ENCODE assay signal across 26 cellular contexts in genomic region chr2:257429-257828, GRCh38. TPM values are rescaled to one million over a fixed set of nuclear protein-coding genes. Genes with fewer than 3 reads are reported as not detected.
DNase-seq lines count a peak whose midpoint lies in the region; ATAC-seq, FAIRE-seq and TF ChIP-seq lines count a peak whose summit lies in the region.
"Had no signal": no experiment of that assay in that cellular context is flagged by ENCODE, and none has a peak within 500 bp of the region (broad histone marks: within the 10 kb centered on the region; RNA-seq: fewer than 3 reads in every experiment).

No MANE protein-coding gene starts in this region.

- H3K27me3 Mint-ChIP-seq in stimulated activated naive B cell treated with anti-CD40 and anti-IgM and Interleukin-4, amounts not matched to agents 10 μg/mL and 1 μg/mL and 100 μg/mL, for 72 hours, result no peaks in the 10 kb centered on the region
- H3K27me3 Mint-ChIP-seq: CD8-positive, alpha-beta memory T cell had no signal

- TF ChIP-seq RAD21 in HepG2 (CRISPR knock-in tag; IDR thresholded peaks at IDR 0.05), result no peak

- TF ChIP-seq CTCF in HepG2 (CRISPR knock-in tag; IDR thresholded peaks at IDR 0.05), result no peak
- TF ChIP-seq CTCF in right lobe of liver (IDR thresholded peaks at IDR 0.05), result no peak
- no peak for TF ChIP-seq CTCF in VCaP (conservative IDR thresholded peaks at IDR 0.05)
- TF ChIP-seq CTCF in mammary epithelial cell (conservative IDR thresholded peaks at IDR 0.05 in 1 of 2, IDR thresholded peaks at IDR 0.05 in 1 of 2; ENCODE audit: extremely low read depth in 1 of 2, insufficient read depth in 1 of 2, low read depth in 1 of 2, low read length in 2 of 2), result no peak

- WGBS in HepG2 (ENCODE audit: low lambda C conversion rate), result 97% methylated on average over 3 of the region's 3 CpGs
- 92% methylated on average over 3 of the region's 3 CpGs for WGBS in right lobe of liver (ENCODE audit: insufficient coverage, low coverage, low lambda C conversion rate, missing lambda C conversion rate)
- 97% methylated on average over 3 of the region's 3 CpGs for WGBS in mammary epithelial cell (ENCODE audit: low coverage, missing lambda C conversion rate)

- H3K36me3 Mint-ChIP-seq in stimulated activated naive B cell treated with anti-CD40 and anti-IgM and Interleukin-4, amounts not matched to agents 10 μg/mL and 1 μg/mL and 100 μg/mL, for 72 hours, result peaks cover 3 to 11% of the 10 kb centered on the region in 2 donors

- H3K9me3 ChIP-seq in HepG2 (ENCODE audit: low read length) (peaks cover 5% of the 10 kb centered on the region; the same call in 1 of the 2 replicates), right lobe of liver (no peaks in the 10 kb centered on the region), mammary epithelial cell (replicated peaks; ENCODE audit: insufficient read depth, low read length) (no peaks in the 10 kb centered on the region)
- H3K9me3 ChIP-seq: BE2C had no signal

- H3K4me3 ChIP-seq in HepG2 (replicated peaks in 1 of 3; ENCODE audit: insufficient read depth in 1 of 3, low read depth in 2 of 3, low read length in 3 of 3) (no peak overlapping the region), right lobe of liver (no peak overlapping the region), mammary epithelial cell (replicated peaks in 1 of 3; ENCODE audit: insufficient read depth in 1 of 3, low read depth in 2 of 3, low read length in 3 of 3) (no peak overlapping the region)

- H3K4me2 ChIP-seq in HepG2 (ENCODE audit: low read depth, low read length) (no peak overlapping the region), mammary epithelial cell (ENCODE audit: insufficient read depth, low read depth, low read length) (no peak overlapping the region)

- no peak overlapping the region for H3K4me3 Mint-ChIP-seq in stimulated activated naive B cell treated with anti-CD40 and anti-IgM and Interleukin-4, amounts not matched to agents 10 μg/mL and 1 μg/mL and 100 μg/mL, for 72 hours
- H3K4me3 Mint-ChIP-seq: CD8-positive, alpha-beta memory T cell; HFFc6 had no signal

- H3K79me2 ChIP-seq in HepG2 (ENCODE audit: insufficient read depth, low read length), result peaks cover 4% of the 10 kb centered on the region
- peaks cover 28% of the 10 kb centered on the region for H3K79me2 ChIP-seq in mammary epithelial cell (ENCODE audit: insufficient read depth, low read length)

- POLR2A ChIA-PET in HepG2 (lab: Yijun Ruan, JAX), result interaction anchor here (11.0 kb wide), 1 partner anchor 81 kb away, joined by 156 read pairs; no protein-coding TSS in a partner anchor

- BruUV-seq in HepG2 (replicated peaks; lab: Mats Ljungman, UMichigan) (no TSS peak), mammary epithelial cell (replicated peaks; lab: Mats Ljungman, UMichigan) (no TSS peak)

- H3K27me3 ChIP-seq in HepG2 (ENCODE audit: control insufficient read depth in 1 of 2, insufficient read depth in 2 of 2, low read length in 2 of 2) (no peaks in the 10 kb centered on the region), right lobe of liver (no peaks in the 10 kb centered on the region), mammary epithelial cell (ENCODE audit: insufficient read depth, low read length) (no peaks in the 10 kb centered on the region)
- H3K27me3 ChIP-seq: BE2C had no signal

- H2AFZ ChIP-seq in HepG2 (ENCODE audit: low read length) (no peak overlapping the region), mammary epithelial cell (ENCODE audit: low read depth, low read length) (no peak overlapping the region)

- H3K27ac Mint-ChIP-seq in stimulated activated naive B cell treated with anti-CD40 and anti-IgM and Interleukin-4, amounts not matched to agents 10 μg/mL and 1 μg/mL and 100 μg/mL, for 72 hours, result no peak overlapping the region
- H3K27ac Mint-ChIP-seq: CD8-positive, alpha-beta memory T cell; HFFc6 had no signal

- H4K20me1 ChIP-seq in HepG2 (ENCODE audit: insufficient read depth, low read length), result no peaks in the 10 kb centered on the region
- H4K20me1 ChIP-seq in mammary epithelial cell (ENCODE audit: insufficient read depth, low read length), result no peaks in the 10 kb centered on the region

- no peak for TF ChIP-seq POLR2A in HepG2 (IDR thresholded peaks at IDR 0.05; ENCODE audit: insufficient read depth in 1 of 2, low read depth in 2 of 2, low read length in 2 of 2)
- no peak for TF ChIP-seq POLR2A in right lobe of liver (IDR thresholded peaks at IDR 0.05)

- H3K36me3 ChIP-seq in HepG2 (replicated peaks in 1 of 2; ENCODE audit: control insufficient read depth in 1 of 2, insufficient read depth in 2 of 2, low read length in 2 of 2) (no peaks in the 10 kb centered on the region), right lobe of liver (no peaks in the 10 kb centered on the region), mammary epithelial cell (ENCODE audit: insufficient read depth, low read length) (no peaks in the 10 kb centered on the region)
- H3K36me3 ChIP-seq: BE2C had no signal

- ATAC-seq in HepG2 (no peak), right lobe of liver (no peak), HG02759 (IDR thresholded peaks at IDR 0.05; ENCODE audit: unreplicated experiment) (no peak)
- ATAC-seq in stimulated activated naive B cell treated with anti-CD40 and anti-IgM and Interleukin-4, amounts not matched to agents 10 μg/mL and 1 μg/mL and 100 μg/mL, for 72 hours (replicated peaks), result peak; percentile 34 to 38
- ATAC-seq: HCT116 had no signal

- H3K27ac ChIP-seq in HepG2 (ENCODE audit: extremely low read length, insufficient read depth, low read length) (no peak overlapping the region), right lobe of liver (no peak overlapping the region), VCaP (peak overlapping the region; percentile 12; the same call in 1 of the 2 replicates), mammary epithelial cell (ENCODE audit: insufficient read depth, low read depth, low read length) (no peak overlapping the region)

- dilution Hi-C loops in mammary epithelial cell (cut with HindIII; ENCODE audit: low sequenced_read_pairs), result no loop called here

- FAIRE-seq in HepG2 (lab: Jason Lieb, UNC), result no peak
- FAIRE-seq in GM19239 (lab: Jason Lieb, UNC), result no peak
- FAIRE-seq: A204.1, GM12892, GM18507 had no signal

- no peak for DNase-seq in HepG2 (ENCODE audit: low spot score)
- no peak for DNase-seq in right lobe of liver
- DNase-seq in MV-4-11 (lab: John Stamatoyannopoulos, UW), result peak; percentile 62
- no peak for DNase-seq in stimulated activated naive B cell treated with anti-CD40 and anti-IgM and Interleukin-4, amounts not matched to agents 10 μg/mL and 1 μg/mL and 100 μg/mL, for 72 hours
- DNase-seq in mammary epithelial cell, result no peak
- no peak for DNase-seq in GM19239 (ENCODE audit: insufficient read length, low spot score)
- DNase-seq: ACHN; BE2C; C1 segment of cervical spinal cord; CD4-positive, CD25-positive, alpha-beta regulatory T cell; CD8-positive, alpha-beta memory T cell; COR-L47; DMS 273 treated with DMSO at 0.1 percent for 48 hours; DMS53; DND-41; EL; GOT3; H7; HFFc6 had no signal

- H3K4me1 ChIP-seq in HepG2 (ENCODE audit: insufficient read depth, low read length) (peaks cover 58% of the 10 kb centered on the region), right lobe of liver (peaks cover 0 to 21% (median 4%) of the 10 kb centered on the region in 4 donors), mammary epithelial cell (ENCODE audit: insufficient read depth, low read length) (peaks cover 6% of the 10 kb centered on the region)
- H3K4me1 ChIP-seq: BE2C had no signal

- H3K9me3 Mint-ChIP-seq in stimulated activated naive B cell treated with anti-CD40 and anti-IgM and Interleukin-4, amounts not matched to agents 10 μg/mL and 1 μg/mL and 100 μg/mL, for 72 hours, result peaks cover 4 to 8% of the 10 kb centered on the region in 2 donors

- CTCF ChIA-PET in HepG2 (lab: Yijun Ruan, JAX; ENCODE audit: low intra/inter-chr PET ratio, low total read pairs), result no interaction called here
- CTCF ChIA-PET in mammary epithelial cell (lab: Charles Lee; ENCODE audit: low non-redundant PET), result no interaction called here

- intact Hi-C loops in HepG2 (cut with micrococcal nuclease; ENCODE audit: unreplicated experiment) (no loop called here), right lobe of liver (cut with DNase I) (no loop called here), mammary epithelial cell (cut with micrococcal nuclease) (no loop called here)

- H3K9ac ChIP-seq in HepG2 (ENCODE audit: insufficient read depth, low read depth, low read length) (no peak overlapping the region), mammary epithelial cell (ENCODE audit: insufficient read depth, low read length) (no peak overlapping the region)

- in situ Hi-C loops in HepG2 (cut with HindIII; ENCODE audit: extremely low pct_ligation_motif_present, low pct_unique_long_range_greater_than_20kb), result no loop called here
- in situ Hi-C loops in mammary epithelial cell (cut with MboI; ENCODE audit: low sequenced_read_pairs in 2 of 2), result no loop called here

- no peaks in the 10 kb centered on the region for H3K4me1 Mint-ChIP-seq in stimulated activated naive B cell treated with anti-CD40 and anti-IgM and Interleukin-4, amounts not matched to agents 10 μg/mL and 1 μg/mL and 100 μg/mL, for 72 hours

- TF ChIP-seq EP300 in HepG2 (IDR thresholded peaks at IDR 0.05; ENCODE audit: low read depth in 2 of 2, low read length in 2 of 2), result no peak
- TF ChIP-seq EP300 in HepG2 (CRISPR knock-in tag; IDR thresholded peaks at IDR 0.05; ENCODE audit: borderline replicate concordance), result no peak

RNA-seq across cellular contexts. Expression of gene SH3YL1, which starts 6.4 kb away (rescaled TPM):
- total RNA-seq in HepG2 (2016; rRNA removed; fragmentation: Illumina TruSeq; extraction: Trizol) (8.8 and 13.0 TPM in 2 replicates), right lobe of liver (10 to 100 TPM in 2 of 6 experiments, 1 to 10 TPM in 4; 5.9 to 23.0 (median 8.7) TPM), mammary epithelial cell (10 to 100 TPM; 50.3 to 61.3 TPM)
- total RNA-seq in HepG2 (2016; cell fraction: cytosol; rRNA removed; fragmentation: Illumina TruSeq; extraction: Trizol; ENCODE audit: low read depth), result 4.1 and 4.9 TPM in 2 replicates
- 8.7 and 10.6 TPM in 2 replicates for total RNA-seq in HepG2 (2016; cell fraction: insoluble cytoplasmic fraction; rRNA removed; fragmentation: Illumina TruSeq; extraction: Trizol)
- 6.5 and 8.7 TPM in 2 replicates for total RNA-seq in HepG2 (2016; cell fraction: membrane; rRNA removed; fragmentation: Illumina TruSeq; extraction: Trizol)
- total RNA-seq in HepG2 (2016; cell fraction: nucleus; rRNA removed; fragmentation: Illumina TruSeq; extraction: Trizol), result 19.0 and 22.6 TPM in 2 replicates
- polyA plus RNA-seq in HepG2 (2011; rRNA removed) (38.1 and 48.2 TPM in 2 replicates), mammary epithelial cell (26.6 TPM)
- polyA plus RNA-seq in HepG2 (2011; cell fraction: cytosol; rRNA removed), result 22.1 and 28.8 TPM in 2 replicates
- polyA plus RNA-seq in HepG2 (2011; cell fraction: nucleus; rRNA removed), result 105 and 110 TPM in 2 replicates
- 34.7 and 61.3 TPM in 2 replicates for polyA plus RNA-seq in HepG2 (2012)
- polyA plus RNA-seq in HepG2 (2016; cell fraction: cytosol; fragmentation: Illumina TruSeq; extraction: Trizol; ENCODE audit: low read depth), result 3.9 and 4.4 TPM in 2 replicates
- polyA plus RNA-seq in HepG2 (2016; cell fraction: insoluble cytoplasmic fraction; fragmentation: Illumina TruSeq; extraction: Trizol; ENCODE audit: low read depth), result 12.2 TPM in 2 replicates
- polyA plus RNA-seq in HepG2 (2016; cell fraction: membrane; fragmentation: Illumina TruSeq; extraction: Trizol; ENCODE audit: low read depth), result 6.9 and 8.4 TPM in 2 replicates
- polyA plus RNA-seq in HepG2 (2016; cell fraction: nucleus; fragmentation: Illumina TruSeq; extraction: Trizol; ENCODE audit: insufficient read depth, low read depth), result 34.5 and 42.6 TPM in 2 replicates
- polyA minus RNA-seq in HepG2 (2011; rRNA and poly(A)+ RNA removed; ENCODE audit: low replicate concordance), result 8.2 and 18.1 TPM in 2 replicates
- polyA minus RNA-seq in HepG2 (2011; cell fraction: cytosol; rRNA and poly(A)+ RNA removed), result 10.2 and 13.8 TPM in 2 replicates
- polyA minus RNA-seq in HepG2 (2011; cell fraction: nucleus; rRNA and poly(A)+ RNA removed), result 143 and 147 TPM in 2 replicates
- polyA minus RNA-seq in mammary epithelial cell, result 57.3 TPM

RNA-seq across cellular contexts. Expression of gene ACP1, which starts 7.3 kb away (rescaled TPM):
- total RNA-seq in HepG2 (2016; rRNA removed; fragmentation: Illumina TruSeq; extraction: Trizol), result 246 and 290 TPM in 2 replicates
- total RNA-seq in HepG2 (2016; cell fraction: cytosol; rRNA removed; fragmentation: Illumina TruSeq; extraction: Trizol; ENCODE audit: low read depth), result 198 and 234 TPM in 2 replicates
- total RNA-seq in HepG2 (2016; cell fraction: insoluble cytoplasmic fraction; rRNA removed; fragmentation: Illumina TruSeq; extraction: Trizol), result 252 and 306 TPM in 2 replicates
- 319 and 324 TPM in 2 replicates for total RNA-seq in HepG2 (2016; cell fraction: membrane; rRNA removed; fragmentation: Illumina TruSeq; extraction: Trizol)
- total RNA-seq in HepG2 (2016; cell fraction: nucleus; rRNA removed; fragmentation: Illumina TruSeq; extraction: Trizol), result 159 and 173 TPM in 2 replicates
- polyA plus RNA-seq in HepG2 (2011; rRNA removed), result 280 and 348 TPM in 2 replicates
- polyA plus RNA-seq in HepG2 (2011; cell fraction: cytosol; rRNA removed), result 192 and 226 TPM in 2 replicates
- 139 and 154 TPM in 2 replicates for polyA plus RNA-seq in HepG2 (2011; cell fraction: nucleus; rRNA removed)
- polyA plus RNA-seq in HepG2 (2012), result 301 and 382 TPM in 2 replicates
- polyA plus RNA-seq in HepG2 (2016; cell fraction: cytosol; fragmentation: Illumina TruSeq; extraction: Trizol; ENCODE audit: low read depth), result 328 and 393 TPM in 2 replicates
- polyA plus RNA-seq in HepG2 (2016; cell fraction: insoluble cytoplasmic fraction; fragmentation: Illumina TruSeq; extraction: Trizol; ENCODE audit: low read depth), result 381 and 406 TPM in 2 replicates
- 353 and 372 TPM in 2 replicates for polyA plus RNA-seq in HepG2 (2016; cell fraction: membrane; fragmentation: Illumina TruSeq; extraction: Trizol; ENCODE audit: low read depth)
- polyA plus RNA-seq in HepG2 (2016; cell fraction: nucleus; fragmentation: Illumina TruSeq; extraction: Trizol; ENCODE audit: insufficient read depth, low read depth), result 287 and 295 TPM in 2 replicates
- 137 and 198 TPM in 2 replicates for polyA minus RNA-seq in HepG2 (2011; rRNA and poly(A)+ RNA removed; ENCODE audit: low replicate concordance)
- polyA minus RNA-seq in HepG2 (2011; cell fraction: cytosol; rRNA and poly(A)+ RNA removed), result 154 and 160 TPM in 2 replicates
- 316 and 328 TPM in 2 replicates for polyA minus RNA-seq in HepG2 (2011; cell fraction: nucleus; rRNA and poly(A)+ RNA removed)
- total RNA-seq in right lobe of liver, result 10 to 100 TPM; 52.1 to 72.1 (median 60.3) TPM
- 100 to 1,000 TPM in 1 of 2 donors, 10 to 100 TPM in 1; 65.3 to 108 TPM for total RNA-seq in mammary epithelial cell
- 80.8 TPM for polyA plus RNA-seq in mammary epithelial cell
- polyA minus RNA-seq in mammary epithelial cell, result 69.1 TPM

RNA-seq across cellular contexts. Expression of gene ALKAL2, which starts 30.5 kb away (rescaled TPM):
- total RNA-seq in HepG2 (2016; rRNA removed; fragmentation: Illumina TruSeq; extraction: Trizol), result 0.22 TPM in 1 of 2 replicates, not detected in the other
- not detected in 2 replicates for total RNA-seq in HepG2 (2016; cell fraction: cytosol; rRNA removed; fragmentation: Illumina TruSeq; extraction: Trizol; ENCODE audit: low read depth)
- 0.22 TPM in 1 of 2 replicates, not detected in the other for total RNA-seq in HepG2 (2016; cell fraction: insoluble cytoplasmic fraction; rRNA removed; fragmentation: Illumina TruSeq; extraction: Trizol)
- total RNA-seq in HepG2 (2016; cell fraction: membrane; rRNA removed; fragmentation: Illumina TruSeq; extraction: Trizol), result 0.77 and 0.93 TPM in 2 replicates
- total RNA-seq in HepG2 (2016; cell fraction: nucleus; rRNA removed; fragmentation: Illumina TruSeq; extraction: Trizol), result not detected in 2 replicates
- 1.7 and 2.9 TPM in 2 replicates for polyA plus RNA-seq in HepG2 (2011; rRNA removed)
- polyA plus RNA-seq in HepG2 (2011; cell fraction: cytosol; rRNA removed), result 0.89 and 1.5 TPM in 2 replicates
- polyA plus RNA-seq in HepG2 (2011; cell fraction: nucleus; rRNA removed), result 0.82 and 1.1 TPM in 2 replicates
- polyA plus RNA-seq in HepG2 (2012), result 1.5 and 2.3 TPM in 2 replicates
- 0.12 and 0.19 TPM in 2 replicates for polyA plus RNA-seq in HepG2 (2016; cell fraction: cytosol; fragmentation: Illumina TruSeq; extraction: Trizol; ENCODE audit: low read depth)
- 0.35 TPM in 1 of 2 replicates, not detected in the other for polyA plus RNA-seq in HepG2 (2016; cell fraction: insoluble cytoplasmic fraction; fragmentation: Illumina TruSeq; extraction: Trizol; ENCODE audit: low read depth)
- polyA plus RNA-seq in HepG2 (2016; cell fraction: membrane; fragmentation: Illumina TruSeq; extraction: Trizol; ENCODE audit: low read depth), result 0.22 and 0.45 TPM in 2 replicates
- polyA plus RNA-seq in HepG2 (2016; cell fraction: nucleus; fragmentation: Illumina TruSeq; extraction: Trizol; ENCODE audit: insufficient read depth, low read depth), result 0.72 and 1.0 TPM in 2 replicates
- not detected in 2 replicates for polyA minus RNA-seq in HepG2 (2011; rRNA and poly(A)+ RNA removed; ENCODE audit: low replicate concordance)
- 0.59 TPM in 1 of 2 replicates, not detected in the other for polyA minus RNA-seq in HepG2 (2011; cell fraction: cytosol; rRNA and poly(A)+ RNA removed)
- 1.4 and 1.5 TPM in 2 replicates for polyA minus RNA-seq in HepG2 (2011; cell fraction: nucleus; rRNA and poly(A)+ RNA removed)
- total RNA-seq in right lobe of liver, result 1 to 10 TPM in 4 of 6 experiments, under 1 TPM in 2; 0.49 to 2.9 (median 1.0) TPM
- total RNA-seq in mammary epithelial cell, result not detected
- not detected for polyA plus RNA-seq in mammary epithelial cell
- polyA minus RNA-seq in mammary epithelial cell, result not detected
- total RNA-seq: CD4-positive, CD25-positive, alpha-beta regulatory T cell; CD8-positive, alpha-beta memory T cell; G401; HFFc6 had no signal
- polyA plus RNA-seq: CD8-positive, alpha-beta memory T cell had no signal

Comparison
In these comparisons a context has a peak if more than half of its experiments do, and no peak if none do; other contexts are left out.
1. ATAC-seq: peak in stimulated activated naive B cell treated with anti-CD40 and anti-IgM and Interleukin-4, amounts not matched to agents 10 μg/mL and 1 μg/mL and 100 μg/mL, for 72 hours (2 of 2); none in HepG2 (single experiment), right lobe of liver (0 of 4) and HG02759 (single experiment).